Comparison of ENCODE assay signal across 27 cellular contexts in genomic region chr10:6240254-6240653, GRCh38.
"Had no signal": no experiment of that assay in that cellular context is flagged by ENCODE, and none has a peak within 500 bp of the region (broad histone marks: within the 10 kb centered on the region; RNA-seq: fewer than 3 reads in every experiment).

No MANE protein-coding gene starts in this region.

- H3K27ac ChIP-seq: colonic mucosa, hepatocyte, upper lobe of left lung had no signal

- H3K4me3 Mint-ChIP-seq: activated naive CD8-positive, alpha-beta T cell; central memory CD8-positive, alpha-beta T cell; effector memory CD8-positive, alpha-beta T cell; immature natural killer cell; neural crest cell; stimulated activated memory B cell treated with anti-CD40 and anti-IgM and Interleukin-4, amounts not matched to agents 10 μg/mL and 1 μg/mL and 100 μg/mL, for 72 hours; T-helper 1 cell treated with Interleukin-12 subunit alpha and Interleukin-12 subunit beta and Interleukin-4 antibody, amounts not matched to agents 30 μg/mL and 1 μg/mL, for 36 hours had no signal

- H3K27ac Mint-ChIP-seq: activated naive CD8-positive, alpha-beta T cell; stimulated activated memory B cell treated with anti-CD40 and anti-IgM and Interleukin-4, amounts not matched to agents 10 μg/mL and 1 μg/mL and 100 μg/mL, for 72 hours; T-helper 1 cell treated with Interleukin-12 subunit alpha and Interleukin-12 subunit beta and Interleukin-4 antibody, amounts not matched to agents 30 μg/mL and 1 μg/mL, for 36 hours had no signal

- H3K9me3 ChIP-seq: breast epithelium, colonic mucosa, esophagus muscularis mucosa, left lung, thoracic aorta, upper lobe of left lung had no signal

- H3K4me2 ChIP-seq: hepatocyte had no signal

- H3K4me1 ChIP-seq: colonic mucosa, upper lobe of left lung had no signal

- H3K36me3 ChIP-seq: breast epithelium, colonic mucosa had no signal

- ATAC-seq: effector memory CD8-positive, alpha-beta T cell; left lung; naive thymus-derived CD4-positive, alpha-beta T cell; right cardiac atrium; stimulated activated memory B cell treated with anti-CD40 and anti-IgM and Interleukin-4, amounts not matched to agents 10 μg/mL and 1 μg/mL and 100 μg/mL, for 72 hours had no signal

- H2AFZ ChIP-seq: hepatocyte had no signal

- DNase-seq: activated CD4-positive, alpha-beta T cell treated with anti-CD3 and anti-CD28 coated beads for 48 hours; activated CD4-positive, CD25-positive, alpha-beta regulatory T cell; activated CD8-positive, alpha-beta memory T cell treated with anti-CD3 and anti-CD28 coated beads for 24 hours; activated CD8-positive, alpha-beta memory T cell treated with anti-CD3 and anti-CD28 coated beads, Interleukin-2, amount 50 U/mL, for 4 hours; activated naive CD4-positive, alpha-beta T cell; amniotic stem cell; colonic mucosa; dorsolateral prefrontal cortex; effector memory CD8-positive, alpha-beta T cell; glutamatergic neuron; immature natural killer cell; kidney glomerular epithelial cell; left lung; naive thymus-derived CD4-positive, alpha-beta T cell; right cardiac atrium; stimulated activated CD4-positive, alpha-beta T cell treated with anti-CD3 and anti-CD28 coated beads, Interleukin-1b, Interleukin-23, amount 100 ng/mL, for 48 hours; upper lobe of left lung had no signal

- H3K27me3 ChIP-seq: breast epithelium, colonic mucosa, dorsolateral prefrontal cortex, esophagus muscularis mucosa, hepatocyte, left lung, upper lobe of left lung had no signal

- H3K4me3 ChIP-seq: breast epithelium, colonic mucosa, dorsolateral prefrontal cortex, esophagus muscularis mucosa, hepatocyte, left lung, lung, thoracic aorta, upper lobe of left lung had no signal

- H3K27me3 Mint-ChIP-seq: activated naive CD8-positive, alpha-beta T cell; central memory CD8-positive, alpha-beta T cell; effector memory CD8-positive, alpha-beta T cell; naive thymus-derived CD4-positive, alpha-beta T cell; stimulated activated memory B cell treated with anti-CD40 and anti-IgM and Interleukin-4, amounts not matched to agents 10 μg/mL and 1 μg/mL and 100 μg/mL, for 72 hours had no signal

- H3K9me3 Mint-ChIP-seq: central memory CD8-positive, alpha-beta T cell; effector memory CD8-positive, alpha-beta T cell; immature natural killer cell; stimulated activated memory B cell treated with anti-CD40 and anti-IgM and Interleukin-4, amounts not matched to agents 10 μg/mL and 1 μg/mL and 100 μg/mL, for 72 hours had no signal

- H3K79me2 ChIP-seq: hepatocyte had no signal
